ENCODE assay signal across 8 cellular contexts in the genomic region with DNA sequence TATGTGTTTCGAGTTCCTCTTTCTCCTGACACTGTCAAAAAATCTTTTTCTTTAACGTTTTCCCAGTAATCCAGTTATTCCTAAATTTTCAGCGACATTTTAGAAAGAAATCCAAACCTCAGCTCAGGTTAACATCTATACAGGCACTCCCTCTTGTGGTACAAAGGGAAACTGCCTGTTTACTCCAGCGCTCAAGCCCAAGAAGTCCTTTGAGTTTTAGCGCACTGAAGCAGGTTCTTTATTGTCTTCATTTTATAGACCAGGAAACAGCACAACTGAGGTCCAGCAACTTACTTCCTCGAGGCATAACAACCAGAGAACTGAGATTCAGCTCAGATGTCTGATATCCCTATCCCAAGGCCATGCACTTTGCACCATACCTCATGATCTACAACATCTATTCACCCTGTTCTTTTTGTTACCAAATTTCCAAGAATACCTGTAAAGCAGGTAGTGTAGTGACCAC.
A peak's percentile ranks its signal among the peaks of the same experiment; 100 is the strongest.
DNase-seq lines count a peak whose midpoint lies in the region; ATAC-seq and TF ChIP-seq lines count a peak whose summit lies in the region.

No MANE protein-coding gene starts in this region.

- H3K4me1 ChIP-seq in A673 (ENCODE audit: insufficient read depth, low read length, poor library complexity, severe bottlenecking) (peaks cover 56% of the 10 kb centered on the region), right atrium auricular region (peaks cover 0 to 40% of the 10 kb centered on the region in 2 donors)

- H3K36me3 ChIP-seq in A673 (ENCODE audit: insufficient read depth, low read length, poor library complexity, severe bottlenecking): no peaks in the 10 kb centered on the region
- no peaks in the 10 kb centered on the region for H3K36me3 ChIP-seq in right atrium auricular region

- CTCF ChIA-PET in A673 (lab: Charles Lee): interaction anchor here (0.5 to 1.5 kb wide), 8 partner anchors 13 to 269 kb away, joined by 3 to 9 read pairs (median 3); no protein-coding TSS in a partner anchor

- H3K4me3 ChIP-seq in A673 (ENCODE audit: low read depth, low read length, poor library complexity, severe bottlenecking): no peak overlapping the region
- no peak overlapping the region for H3K4me3 ChIP-seq in astrocyte of the cerebellum (ENCODE audit: low read depth, low read length)
- no peak overlapping the region for H3K4me3 ChIP-seq in right atrium auricular region

- H3K27ac ChIP-seq in A673 (ENCODE audit: low read depth, low read length, poor library complexity, severe bottlenecking) (peak overlapping the region; percentile 89), right atrium auricular region (peak overlapping the region in 1 of 2 donors; percentile 31)

- intact Hi-C loops in A673 (cut with micrococcal nuclease; ENCODE audit: unreplicated experiment): loop anchor here (1.0 kb wide), 1 partner anchor 143 kb away; no protein-coding TSS in a partner anchor

- DNase-seq in A673 (ENCODE audit: low spot score) (peak; percentile 86), RPMI8226 (peak; percentile 70), astrocyte of the cerebellum (ENCODE audit: low read depth) (peak; percentile 63), right atrium auricular region (ENCODE audit: low spot score) (peak; percentile 59), putamen (ENCODE audit: low spot score) (peak; percentile 67)

- H3K27me3 ChIP-seq in A673 (replicated peaks; ENCODE audit: insufficient read depth, low read depth, low read length, poor library complexity) (no peaks in the 10 kb centered on the region), right atrium auricular region (no peaks in the 10 kb centered on the region)

- TF ChIP-seq CTCF in A673 (conservative IDR thresholded peaks at IDR 0.05; ENCODE audit: low read depth, low read length) (peak; percentile 93), GM12874 (IDR thresholded peaks at IDR 0.05; ENCODE audit: insufficient read depth, low read depth, low read length) (peak; percentile 84), LNCAP (IDR thresholded peaks at IDR 0.05) (peak; percentile 95), astrocyte of the cerebellum (IDR thresholded peaks at IDR 0.05; ENCODE audit: low read depth, low read length, missing control alignments) (peak; percentile 94), right atrium auricular region (IDR thresholded peaks at IDR 0.05) (peak; percentile 83 to 91)

- in situ Hi-C loops in astrocyte of the cerebellum (cut with HindIII; ENCODE audit: low sequenced_read_pairs): no loop called here

- no TSS peak for BruUV-seq in A673 (replicated peaks; lab: Mats Ljungman, UMichigan)

- H3K9me3 ChIP-seq in A673 (ENCODE audit: low read depth, low read length, poor library complexity, severe bottlenecking) (no peaks in the 10 kb centered on the region), right atrium auricular region (no peaks in the 10 kb centered on the region)

- no peak for ATAC-seq in HG02970 (IDR thresholded peaks at IDR 0.05; ENCODE audit: low FRiP score, unreplicated experiment)

- POLR2A ChIA-PET in A673 (lab: Charles Lee; ENCODE audit: low non-redundant PET): interaction anchor here (0.5 kb wide), 1 partner anchor 32 kb away, joined by 3 read pairs; no protein-coding TSS in a partner anchor
